Comparison of ENCODE assay signal across 17 cellular contexts in genomic region chr1:94680008-94680377, GRCh38.
"Had no signal": no experiment of that assay in that cellular context is flagged by ENCODE, and none has a peak within 500 bp of the region (broad histone marks: within the 10 kb centered on the region; RNA-seq: fewer than 3 reads in every experiment).

No MANE protein-coding gene starts in this region.

- H3K9me3 ChIP-seq: SJSA1 had no signal

- H3K36me3 ChIP-seq: SJSA1 had no signal

- H3K9ac ChIP-seq: KMS-11 had no signal

- H3K4me2 ChIP-seq: KMS-11 had no signal

- H3K4me3 ChIP-seq: SJSA1, SK-N-MC had no signal

- H3K27me3 ChIP-seq: SJSA1 had no signal

- DNase-seq: Kasumi-1, MM.1S, NCI-H1092 treated with DMSO at 0.1 percent for 48 hours, NCI-H1436, NCI-H187, NCI-H2029, NCI-H2171, NCI-H226, NCI-H446, NCI-H510A, NCI-H524 treated with DMSO at 0.1 percent for 48 hours, NCI-H774, RPMI8226, SIG-M5 had no signal

- H3K27ac ChIP-seq: KMS-11, SJSA1, SK-N-MC had no signal
